In genomic region chr17:68100000-68100641, GRCh38 we compare ENCODE assay signal across 15 cellular contexts.
DNase-seq lines count a peak whose midpoint lies in the region; ATAC-seq and TF ChIP-seq lines count a peak whose summit lies in the region.
"Had no signal": no experiment of that assay in that cellular context is flagged by ENCODE, and none has a peak within 500 bp of the region (broad histone marks: within the 10 kb centered on the region; RNA-seq: fewer than 3 reads in every experiment).

No MANE protein-coding gene starts in this region.

- H3K27ac ChIP-seq in testis: peak overlapping the region in 1 of 2 donors; percentile 94

- POLR2A ChIA-PET in activated CD4-positive, alpha-beta memory T cell treated with anti-CD3 and anti-CD28 coated beads for 36 hours (lab: Charles Lee): interaction anchor here (0.9 kb wide), 1 partner anchor 148 kb away, joined by 4 read pairs; the partner anchor contains the start of gene AMZ2

- no peak for DNase-seq in activated naive CD4-positive, alpha-beta T cell treated with anti-CD3 and anti-CD28 coated beads, Interleukin-2, amount 10 ng/mL, durations not matched to agents 7 days and 5 days
- no peak for DNase-seq in activated naive CD4-positive, alpha-beta T cell treated with anti-CD3 and anti-CD28 coated beads for 36 hours
- DNase-seq in activated CD4-positive, alpha-beta memory T cell treated with anti-CD3 and anti-CD28 coated beads for 36 hours: no peak
- peak; percentile 43 for DNase-seq in mesenteric fat pad (ENCODE audit: low spot score)
- peak; percentile 75 for DNase-seq in testis
- no peak for DNase-seq in KG1 (lab: John Stamatoyannopoulos, UW)
- no peak for DNase-seq in NCI-H510A treated with DMSO at 0.1 percent for 48 hours (lab: John Stamatoyannopoulos, UW)
- DNase-seq: activated gamma-delta T cell treated with Interleukin-2 at 50 U/mL for 16 hours; effector CD8-positive, alpha-beta T cell; hippocampal formation; kidney glomerular epithelial cell; midbrain; NCI-H2081; stimulated activated naive CD4-positive, alpha-beta T cell had no signal

- intact Hi-C loops in activated naive CD4-positive, alpha-beta T cell treated with anti-CD3 and anti-CD28 coated beads for 36 hours (cut with micrococcal nuclease): loop anchor here (2.0 to 5.0 kb wide), 3 partner anchors 13 to 137 kb away; partner anchors contain the start of gene KPNA2
- intact Hi-C loops in activated CD4-positive, alpha-beta memory T cell treated with anti-CD3 and anti-CD28 coated beads for 36 hours (cut with micrococcal nuclease): loop anchor here (2.0 kb wide), 1 partner anchor 13 kb away; no protein-coding TSS in a partner anchor
- intact Hi-C loops in testis (cut with DNase I; ENCODE audit: low total_unique reads): loop anchor here (10.0 kb wide), 1 partner anchor 45 kb away; no protein-coding TSS in a partner anchor

- H3K36me3 Mint-ChIP-seq in activated naive CD4-positive, alpha-beta T cell treated with anti-CD3 and anti-CD28 coated beads, Interleukin-2, amount 10 ng/mL, durations not matched to agents 7 days and 5 days: peaks cover 2% of the 10 kb centered on the region
- peaks cover 3% of the 10 kb centered on the region for H3K36me3 Mint-ChIP-seq in activated naive CD4-positive, alpha-beta T cell treated with anti-CD3 and anti-CD28 coated beads for 36 hours (ENCODE audit: low read depth)
- no peaks in the 10 kb centered on the region for H3K36me3 Mint-ChIP-seq in activated CD4-positive, alpha-beta memory T cell treated with anti-CD3 and anti-CD28 coated beads for 36 hours

- 53 to 60% methylated on average over 16 to 17 of the region's 17 CpGs for whole genome bisulfite sequencing in testis, 2 donors

- peaks cover 11% of the 10 kb centered on the region for H3K4me1 ChIP-seq in testis

- no peak overlapping the region for H3K4me3 ChIP-seq in testis

- H3K36me3 ChIP-seq in testis (ENCODE audit: low read depth, missing control alignments): no peaks in the 10 kb centered on the region

- CTCF ChIA-PET in activated naive CD4-positive, alpha-beta T cell treated with anti-CD3 and anti-CD28 coated beads, Interleukin-2, amount 10 ng/mL, durations not matched to agents 7 days and 5 days (lab: Charles Lee): interaction anchor here (0.6 kb wide), 1 partner anchor 22 kb away, joined by 4 read pairs; no protein-coding TSS in a partner anchor
- CTCF ChIA-PET in activated naive CD4-positive, alpha-beta T cell treated with anti-CD3 and anti-CD28 coated beads for 36 hours (lab: Charles Lee): interaction anchor here (0.6 to 0.8 kb wide), 4 partner anchors 37 to 363 kb away, joined by 3 to 5 read pairs (median 3); no protein-coding TSS in a partner anchor
- CTCF ChIA-PET in activated CD4-positive, alpha-beta memory T cell treated with anti-CD3 and anti-CD28 coated beads for 36 hours (lab: Charles Lee): no interaction called here

- peaks cover 45% of the 10 kb centered on the region for H3K27me3 Mint-ChIP-seq in activated naive CD4-positive, alpha-beta T cell treated with anti-CD3 and anti-CD28 coated beads, Interleukin-2, amount 10 ng/mL, durations not matched to agents 7 days and 5 days
- no peaks in the 10 kb centered on the region for H3K27me3 Mint-ChIP-seq in activated naive CD4-positive, alpha-beta T cell treated with anti-CD3 and anti-CD28 coated beads for 36 hours (ENCODE audit: low read depth)
- H3K27me3 Mint-ChIP-seq in activated CD4-positive, alpha-beta memory T cell treated with anti-CD3 and anti-CD28 coated beads for 36 hours: no peaks in the 10 kb centered on the region

- H3K4me1 Mint-ChIP-seq in activated naive CD4-positive, alpha-beta T cell treated with anti-CD3 and anti-CD28 coated beads, Interleukin-2, amount 10 ng/mL, durations not matched to agents 7 days and 5 days: peaks cover 28% of the 10 kb centered on the region
- H3K4me1 Mint-ChIP-seq in activated naive CD4-positive, alpha-beta T cell treated with anti-CD3 and anti-CD28 coated beads for 36 hours (ENCODE audit: low read depth): peaks cover 19% of the 10 kb centered on the region
- H3K4me1 Mint-ChIP-seq in activated CD4-positive, alpha-beta memory T cell treated with anti-CD3 and anti-CD28 coated beads for 36 hours (ENCODE audit: low read depth): peaks cover 31% of the 10 kb centered on the region

- H3K4me3 Mint-ChIP-seq in activated naive CD4-positive, alpha-beta T cell treated with anti-CD3 and anti-CD28 coated beads, Interleukin-2, amount 10 ng/mL, durations not matched to agents 7 days and 5 days: peak overlapping the region; percentile 82
- H3K4me3 Mint-ChIP-seq in activated naive CD4-positive, alpha-beta T cell treated with anti-CD3 and anti-CD28 coated beads for 36 hours: no peak overlapping the region
- peak overlapping the region; percentile 3 for H3K4me3 Mint-ChIP-seq in activated CD4-positive, alpha-beta memory T cell treated with anti-CD3 and anti-CD28 coated beads for 36 hours

- no peak for TF ChIP-seq POLR2A in testis (IDR thresholded peaks at IDR 0.05)

- no peaks in the 10 kb centered on the region for H3K9me3 Mint-ChIP-seq in activated naive CD4-positive, alpha-beta T cell treated with anti-CD3 and anti-CD28 coated beads, Interleukin-2, amount 10 ng/mL, durations not matched to agents 7 days and 5 days
- H3K9me3 Mint-ChIP-seq in activated naive CD4-positive, alpha-beta T cell treated with anti-CD3 and anti-CD28 coated beads for 36 hours: no peaks in the 10 kb centered on the region
- no peaks in the 10 kb centered on the region for H3K9me3 Mint-ChIP-seq in activated CD4-positive, alpha-beta memory T cell treated with anti-CD3 and anti-CD28 coated beads for 36 hours

- TF ChIP-seq CTCF in testis (IDR thresholded peaks at IDR 0.05): no peak

- ATAC-seq in GM19351 (IDR thresholded peaks at IDR 0.05; ENCODE audit: unreplicated experiment): no peak

- H3K27me3 ChIP-seq in testis: no peaks in the 10 kb centered on the region

- peak overlapping the region; percentile 69 for H3K27ac Mint-ChIP-seq in activated naive CD4-positive, alpha-beta T cell treated with anti-CD3 and anti-CD28 coated beads, Interleukin-2, amount 10 ng/mL, durations not matched to agents 7 days and 5 days
- no peak overlapping the region for H3K27ac Mint-ChIP-seq in activated naive CD4-positive, alpha-beta T cell treated with anti-CD3 and anti-CD28 coated beads for 36 hours
- H3K27ac Mint-ChIP-seq in activated CD4-positive, alpha-beta memory T cell treated with anti-CD3 and anti-CD28 coated beads for 36 hours: no peak overlapping the region

- H3K9me3 ChIP-seq in testis: no peaks in the 10 kb centered on the region

Comparison
In these comparisons a context has a peak if more than half of its experiments do, and no peak if none do; other contexts are left out.
1. DNase-seq: peak in mesenteric fat pad (single experiment) and testis (single experiment); none in activated naive CD4-positive, alpha-beta T cell treated with anti-CD3 and anti-CD28 coated beads, Interleukin-2, amount 10 ng/mL, durations not matched to agents 7 days and 5 days (single experiment), activated naive CD4-positive, alpha-beta T cell treated with anti-CD3 and anti-CD28 coated beads for 36 hours (single experiment), activated CD4-positive, alpha-beta memory T cell treated with anti-CD3 and anti-CD28 coated beads for 36 hours (single experiment), KG1 (single experiment) and NCI-H510A treated with DMSO at 0.1 percent for 48 hours (single experiment).